8 cellular contexts compared by ENCODE assay signal in the genomic region with DNA sequence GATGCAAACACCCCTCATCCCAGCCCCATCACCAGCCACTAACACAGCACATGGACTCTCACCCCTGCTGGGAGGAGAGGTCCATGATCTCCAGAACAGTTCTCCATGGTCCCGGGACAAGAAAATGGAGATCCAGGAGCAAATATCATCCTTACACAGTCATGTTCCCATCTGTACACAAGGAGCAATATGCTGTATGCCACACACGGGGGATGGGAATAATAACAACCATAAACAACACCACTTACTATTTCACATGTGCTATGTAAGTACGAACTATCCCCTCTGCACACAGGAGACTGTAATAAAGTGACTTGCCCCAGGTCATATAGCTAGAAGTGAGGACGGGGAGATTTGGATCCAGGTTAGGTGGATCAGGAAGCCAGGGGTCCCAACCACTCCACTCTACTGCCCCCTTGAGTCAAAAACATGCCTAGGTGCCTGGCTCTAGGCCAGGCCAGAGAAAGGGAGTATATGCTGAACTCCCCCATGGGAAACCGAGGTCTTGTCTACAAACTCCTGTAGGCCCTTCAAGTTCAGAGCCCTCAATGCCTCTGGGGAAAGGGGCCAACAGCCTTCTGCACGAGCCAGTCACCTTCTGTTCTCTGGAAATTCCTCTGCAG. TPM values are rescaled to one million over a fixed set of nuclear protein-coding genes. Genes with fewer than 3 reads are reported as not detected.
A peak's percentile ranks its signal among the peaks of the same experiment; 100 is the strongest.
DNase-seq lines count a peak whose midpoint lies in the region; ATAC-seq and TF ChIP-seq lines count a peak whose summit lies in the region.

No MANE protein-coding gene starts in this region.

- H3K4me3 ChIP-seq in HAP-1: no peak overlapping the region
- no peak overlapping the region for H3K4me3 ChIP-seq in SK-N-SH (ENCODE audit: low read depth in 2 of 2, low read length in 1 of 2)
- H3K4me3 ChIP-seq in fibroblast of mammary gland (ENCODE audit: control insufficient read depth, low read depth, low read length): no peak overlapping the region
- H3K4me3 ChIP-seq in psoas muscle: no peak overlapping the region

- POLR2A ChIA-PET in SK-N-SH (lab: Yijun Ruan, JAX): no interaction called here

- H3K4me2 ChIP-seq in SK-N-SH: no peak overlapping the region

- H3K27ac ChIP-seq in SK-N-SH (ENCODE audit: low read depth in 2 of 2, low read length in 1 of 2): no peak overlapping the region
- H3K27ac ChIP-seq in psoas muscle: peak overlapping the region; percentile 65

- TF ChIP-seq CTCF in SK-N-SH (IDR thresholded peaks at IDR 0.05) (peak; percentile 68), fibroblast of mammary gland (conservative IDR thresholded peaks at IDR 0.05; ENCODE audit: control insufficient read depth, insufficient read depth, low read depth, low read length) (peak; percentile 73), psoas muscle (IDR thresholded peaks at IDR 0.05) (peak; percentile 50)

- no peaks in the 10 kb centered on the region for H3K9me2 ChIP-seq in SK-N-SH

- H3K36me3 ChIP-seq in HAP-1 (replicated peaks) (no peaks in the 10 kb centered on the region), SK-N-SH (replicated peaks in 1 of 2; ENCODE audit: control insufficient read depth in 1 of 2, insufficient read depth in 2 of 2, low read length in 1 of 2) (no peaks in the 10 kb centered on the region), psoas muscle (ENCODE audit: insufficient read depth in 1 of 2, low read depth in 1 of 2) (no peaks in the 10 kb centered on the region)

- no peak for TF ChIP-seq EP300 in SK-N-SH (IDR thresholded peaks at IDR 0.05; ENCODE audit: borderline replicate concordance in 1 of 2, low read depth in 1 of 2, low read length in 1 of 2)

- peak; percentile 70 for TF ChIP-seq RAD21 in SK-N-SH (IDR thresholded peaks at IDR 0.05; ENCODE audit: low read length)

- 68% methylated on average over 5 of the region's 6 CpGs for WGBS in SK-N-SH (ENCODE audit: low lambda C conversion rate)
- WGBS in psoas muscle, 3 donors: 62 to 77% (median 64%) methylated on average over 6 of the region's 6 CpGs

- no peaks in the 10 kb centered on the region for H4K20me1 ChIP-seq in SK-N-SH (ENCODE audit: insufficient read depth)

- H3K79me2 ChIP-seq in SK-N-SH (ENCODE audit: insufficient read depth): no peaks in the 10 kb centered on the region

- no peak overlapping the region for H3K9ac ChIP-seq in SK-N-SH

- H3K4me1 ChIP-seq in HAP-1: peaks cover 15% of the 10 kb centered on the region
- peaks cover 0 to 10% of the 10 kb centered on the region in 2 experiments; a peak in 3 of 4 replicates for H3K4me1 ChIP-seq in SK-N-SH (ENCODE audit: control insufficient read depth in 1 of 2, insufficient read depth in 2 of 2, low read depth in 1 of 2, low read length in 1 of 2)
- peaks cover 43% of the 10 kb centered on the region for H3K4me1 ChIP-seq in psoas muscle

- intact Hi-C loops in psoas muscle (cut with DNase I): no loop called here

- CTCF ChIA-PET in SK-N-SH (lab: Yijun Ruan, JAX): interaction anchor here (0.8 to 3.8 kb wide), 10 partner anchors 10 to 128 kb away, joined by 3 to 15 read pairs (median 4); no protein-coding TSS in a partner anchor

- H3K9me3 ChIP-seq in HAP-1: no peaks in the 10 kb centered on the region
- H3K9me3 ChIP-seq in SK-N-SH: no peaks in the 10 kb centered on the region
- H3K9me3 ChIP-seq in psoas muscle: no peaks in the 10 kb centered on the region

- H3K27me3 ChIP-seq in HAP-1 (ENCODE audit: low read depth): no peaks in the 10 kb centered on the region
- H3K27me3 ChIP-seq in SK-N-SH (ENCODE audit: insufficient read depth): no peaks in the 10 kb centered on the region
- H3K27me3 ChIP-seq in psoas muscle (ENCODE audit: insufficient read depth in 3 of 3, low read length in 2 of 3): no peaks in the 10 kb centered on the region

- no peaks in the 10 kb centered on the region for H3F3A ChIP-seq in SK-N-SH (replicated peaks; ENCODE audit: insufficient read depth)

- peak; percentile 59 to 78 (median 75) for ATAC-seq in psoas muscle

- in situ Hi-C loops in HAP-1 (cut with MboI; ENCODE audit: low sequenced_read_pairs): no loop called here

- H2AFZ ChIP-seq in SK-N-SH (ENCODE audit: low read depth): no peak overlapping the region

- DNase-seq in COLO829 (ENCODE audit: low spot score): peak; percentile 19
- peak; percentile 20 to 71 for DNase-seq in HAP-1 (ENCODE audit: low spot score in 2 of 2)
- peak; percentile 60 for DNase-seq in SK-N-SH
- DNase-seq in fibroblast of mammary gland (ENCODE audit: low read depth): peak; percentile 47
- DNase-seq in psoas muscle: no peak
- no peak for DNase-seq in NK-92 treated with Interleukin-12 subunit alpha and Interleukin-12 subunit beta, amount 100 ng/mL, for 24 hours (lab: John Stamatoyannopoulos, UW)
- DNase-seq in GM19240 (ENCODE audit: insufficient read length, low spot score): no peak
- DNase-seq in NCI-H2107 (lab: John Stamatoyannopoulos, UW): no peak

TF ChIP-seq in SK-N-SH, 30 proteins besides CTCF, POLR2A, EP300 and RAD21:
- TF ChIP-seq TEAD4 (IDR thresholded peaks at IDR 0.05; ENCODE audit: borderline replicate concordance, insufficient read depth): no peak
- peak; percentile 56 for TF ChIP-seq SMC3 (IDR thresholded peaks at IDR 0.05; ENCODE audit: low read depth, low read length)
- TF ChIP-seq RXRA (IDR thresholded peaks at IDR 0.05; ENCODE audit: borderline replicate concordance, low read depth): no peak
- no peak for TF ChIP-seq EZH2phosphoT487 (IDR thresholded peaks at IDR 0.05; ENCODE audit: borderline replicate concordance, low read depth)
- TF ChIP-seq MXI1 (IDR thresholded peaks at IDR 0.05; ENCODE audit: low read depth, low read length): no peak
- no peak for TF ChIP-seq YY1 (IDR thresholded peaks at IDR 0.05; ENCODE audit: low read depth)
- TF ChIP-seq NFIC (IDR thresholded peaks at IDR 0.05; ENCODE audit: borderline replicate concordance): peak; percentile 87
- no peak for TF ChIP-seq NRF1 (IDR thresholded peaks at IDR 0.05; ENCODE audit: low read depth, low read length)
- TF ChIP-seq RCOR1 (IDR thresholded peaks at IDR 0.05; ENCODE audit: low read length): no peak

RNA-seq across cellular contexts. Expression of gene LRRC20, which starts 34.1 kb away (rescaled TPM):
- 27.7 and 28.9 TPM in 2 replicates for polyA plus RNA-seq in SK-N-SH (2012; rRNA removed)
- polyA plus RNA-seq in SK-N-SH (2012; cell fraction: cytosol; rRNA removed): 13.8 and 23.4 TPM in 2 replicates
- 20.3 and 23.6 TPM in 2 replicates for polyA plus RNA-seq in SK-N-SH (2012; cell fraction: nucleus; rRNA removed)
- total RNA-seq in psoas muscle: 100 to 1,000 TPM in 3 of 4 donors, 10 to 100 TPM in 1; 66.1 to 143 (median 140) TPM
- 100 to 1,000 TPM in 1 of 3 donors, 10 to 100 TPM in 2; 26.4 to 153 (median 67.2) TPM for polyA plus RNA-seq in psoas muscle

RNA-seq across cellular contexts. Expression of gene EIF4EBP2, which starts 55.6 kb away (rescaled TPM):
- polyA plus RNA-seq in SK-N-SH (2012; rRNA removed) (9.9 and 12.7 TPM in 2 replicates), psoas muscle (10 to 100 TPM; 13.0 to 76.6 (median 33.8) TPM)
- 15.5 and 15.7 TPM in 2 replicates for polyA plus RNA-seq in SK-N-SH (2012; cell fraction: cytosol; rRNA removed)
- polyA plus RNA-seq in SK-N-SH (2012; cell fraction: nucleus; rRNA removed): 5.9 and 9.9 TPM in 2 replicates
- 10 to 100 TPM; 41.3 to 75.0 (median 62.0) TPM for total RNA-seq in psoas muscle

Comparison
In these comparisons a context has a peak if more than half of its experiments do, and no peak if none do; other contexts are left out.
1. DNase-seq: peak in COLO829 (single experiment), HAP-1 (2 of 2), SK-N-SH (single experiment) and fibroblast of mammary gland (single experiment); none in psoas muscle (0 of 2), NK-92 treated with Interleukin-12 subunit alpha and Interleukin-12 subunit beta, amount 100 ng/mL, for 24 hours (single experiment), GM19240 (single experiment) and NCI-H2107 (single experiment).
2. Peak in every context shown above with its lines, with median percentiles within 50 percentile points of each other: CTCF ChIP-seq.